Comparison of ENCODE assay signal across 8 cellular contexts in genomic region chr2:10434885-10435419, GRCh38. TPM values are rescaled to one million over a fixed set of nuclear protein-coding genes. Genes with fewer than 3 reads are reported as not detected.
DNase-seq lines count a peak whose midpoint lies in the region; ATAC-seq, FAIRE-seq and TF ChIP-seq lines count a peak whose summit lies in the region.

No MANE protein-coding gene starts in this region.

- no peaks in the 10 kb centered on the region for H3K27me3 ChIP-seq in A673 (replicated peaks; ENCODE audit: insufficient read depth, low read depth, low read length, poor library complexity)

- H3K36me3 ChIP-seq in A673 (ENCODE audit: insufficient read depth, low read length, poor library complexity, severe bottlenecking): peaks cover 12% of the 10 kb centered on the region

- POLR2A ChIA-PET in A673 (lab: Charles Lee; ENCODE audit: low non-redundant PET): no interaction called here

- CTCF ChIA-PET in A673 (lab: Charles Lee): interaction anchor here (0.6 to 1.9 kb wide), 21 partner anchors 11 to 1045 kb away, joined by 3 to 56 read pairs (median 4); no protein-coding TSS in a partner anchor

- FAIRE-seq in GM18507 (lab: Jason Lieb, UNC): peak; percentile 94

- peak; percentile 96 for TF ChIP-seq CTCF in A673 (conservative IDR thresholded peaks at IDR 0.05; ENCODE audit: low read depth, low read length)

- DNase-seq in A673 (ENCODE audit: low spot score) (peak; percentile 84), GM18507 (ENCODE audit: extremely low spot score, insufficient read length, low read depth) (peak; percentile 75), NCI-H526 (lab: John Stamatoyannopoulos, UW) (peak; percentile 42 to 88), dedifferentiated amniotic fluid mesenchymal stem cell (ENCODE audit: extremely low spot score) (peak; percentile 36), medulla oblongata (ENCODE audit: extremely low spot score) (peak; percentile 78)
- DNase-seq in activated CD4-positive, alpha-beta T cell treated with anti-CD3 and anti-CD28 coated beads for 48 hours: peak; percentile 86
- peak; percentile 47 to 58 for DNase-seq in stimulated activated CD8-positive, alpha-beta memory T cell treated with anti-CD3 and anti-CD28 coated beads, Interleukin-2, amount 100 ng/mL, for 1 hour (ENCODE audit: low read depth in 2 of 2)

- no peak overlapping the region for H3K4me3 ChIP-seq in A673 (ENCODE audit: low read depth, low read length, poor library complexity, severe bottlenecking)

- intact Hi-C loops in A673 (cut with micrococcal nuclease; ENCODE audit: unreplicated experiment): loop anchor here (1.0 kb wide), 2 partner anchors 311 to 363 kb away; no protein-coding TSS in a partner anchor

- H3K4me1 ChIP-seq in A673 (ENCODE audit: insufficient read depth, low read length, poor library complexity, severe bottlenecking): no peaks in the 10 kb centered on the region

- peak; percentile 65 for ATAC-seq in HG03280 (IDR thresholded peaks at IDR 0.05; ENCODE audit: unreplicated experiment)

- H3K9me3 ChIP-seq in A673 (ENCODE audit: low read depth, low read length, poor library complexity, severe bottlenecking): no peaks in the 10 kb centered on the region

- BruUV-seq in A673 (replicated peaks; lab: Mats Ljungman, UMichigan): no TSS peak

- no peak overlapping the region for H3K27ac ChIP-seq in A673 (ENCODE audit: low read depth, low read length, poor library complexity, severe bottlenecking)

RNA-seq across cellular contexts. Expression of gene ODC1, which starts 13.2 kb away (rescaled TPM):
- 221 and 269 TPM in 2 replicates for total RNA-seq in A673 (2021)

Comparison
In these comparisons a context has a peak if more than half of its experiments do, and no peak if none do; other contexts are left out.
1. DNase-seq: peak in every context shown above with its lines; median percentile 86 in activated CD4-positive, alpha-beta T cell treated with anti-CD3 and anti-CD28 coated beads for 48 hours; 84 in A673; 78 in medulla oblongata; 75 in GM18507; 65 in NCI-H526; 52 in stimulated activated CD8-positive, alpha-beta memory T cell treated with anti-CD3 and anti-CD28 coated beads, Interleukin-2, amount 100 ng/mL, for 1 hour; 36 in dedifferentiated amniotic fluid mesenchymal stem cell.